ENCODE assay signal across 20 cellular contexts in genomic region chr10:113053091-113053490, GRCh38.
A peak's percentile ranks its signal among the peaks of the same experiment; 100 is the strongest.
DNase-seq lines count a peak whose midpoint lies in the region; ATAC-seq, FAIRE-seq and TF ChIP-seq lines count a peak whose summit lies in the region.
"Had no signal": no experiment of that assay in that cellular context is flagged by ENCODE, and none has a peak within 500 bp of the region (broad histone marks: within the 10 kb centered on the region; RNA-seq: fewer than 3 reads in every experiment).

No MANE protein-coding gene starts in this region.

- no peaks in the 10 kb centered on the region for H3K27me3 ChIP-seq in astrocyte (ENCODE audit: insufficient read depth, low read length)
- H3K27me3 ChIP-seq in left ventricle myocardium inferior (ENCODE audit: low read depth): no peaks in the 10 kb centered on the region
- H3K27me3 ChIP-seq in dorsolateral prefrontal cortex: no peaks in the 10 kb centered on the region

- H3K4me1 Mint-ChIP-seq in astrocyte (ENCODE audit: low read depth, unreplicated experiment): peaks cover 76% of the 10 kb centered on the region
- peaks cover 64% of the 10 kb centered on the region for H3K4me1 Mint-ChIP-seq in osteocyte (ENCODE audit: unreplicated experiment)

- DNase-seq in AG20443 (ENCODE audit: low spot score) (peak; percentile 46), astrocyte (ENCODE audit: low read depth) (no peak), left ventricle myocardium inferior (peak; percentile 42), osteocyte (ENCODE audit: extremely low spot score, unreplicated experiment) (no peak), superior temporal gyrus (ENCODE audit: extremely low spot score) (no peak), NCI-H226 (no peak), dorsolateral prefrontal cortex (no peak)
- DNase-seq: activated naive CD8-positive, alpha-beta T cell treated with anti-CD3 and anti-CD28 coated beads, Interleukin-2, amount 50 U/mL, for 24 hours; CD4-positive, alpha-beta memory T cell; immature natural killer cell; NCI-H2029 treated with DMSO at 0.1 percent for 48 hours; NCI-H524; nephron progenitor cell; SHP77 treated with DMSO at 0.1 percent for 48 hours; stimulated activated naive CD8-positive, alpha-beta T cell treated with anti-CD3 and anti-CD28 coated beads, Interleukin-15, Interleukin-2, amounts not matched to agents 100 U/mL and 50 U/mL, for 24 hours had no signal

- no peak for ATAC-seq in HG03378 (IDR thresholded peaks at IDR 0.05; ENCODE audit: unreplicated experiment)
- ATAC-seq: activated CD4-positive, CD25-positive, alpha-beta regulatory T cell treated with anti-CD3 and anti-CD28 coated beads, Interleukin-2, amount 50 U/mL, for 24 hours; activated naive CD8-positive, alpha-beta T cell treated with anti-CD3 and anti-CD28 coated beads, Interleukin-2, amount 50 U/mL, for 24 hours; stimulated activated naive CD8-positive, alpha-beta T cell treated with anti-CD3 and anti-CD28 coated beads, Interleukin-15, Interleukin-2, amounts not matched to agents 100 U/mL and 50 U/mL, for 24 hours had no signal

- no peak overlapping the region for H3K9ac ChIP-seq in astrocyte (ENCODE audit: low read length)

- H3K36me3 Mint-ChIP-seq in astrocyte (ENCODE audit: low read depth, unreplicated experiment) (peaks cover 24% of the 10 kb centered on the region), osteocyte (ENCODE audit: unreplicated experiment) (peaks cover 3% of the 10 kb centered on the region)
- H3K36me3 Mint-ChIP-seq: CD4-positive, alpha-beta memory T cell had no signal

- H3K4me3 Mint-ChIP-seq in astrocyte (ENCODE audit: unreplicated experiment) (peak overlapping the region; percentile 47), osteocyte (ENCODE audit: unreplicated experiment) (no peak overlapping the region)
- H3K4me3 Mint-ChIP-seq: activated naive CD8-positive, alpha-beta T cell treated with anti-CD3 and anti-CD28 coated beads, Interleukin-2, amount 50 U/mL, for 24 hours; immature natural killer cell; nephron progenitor cell had no signal

- H3K36me3 ChIP-seq in astrocyte (ENCODE audit: insufficient read depth, low read length): no peaks in the 10 kb centered on the region
- no peaks in the 10 kb centered on the region for H3K36me3 ChIP-seq in left ventricle myocardium inferior

- H3K4me3 ChIP-seq in astrocyte (ENCODE audit: insufficient read depth, low read depth, low read length) (no peak overlapping the region), left ventricle myocardium inferior (no peak overlapping the region), dorsolateral prefrontal cortex (no peak overlapping the region)

- peaks cover 3% of the 10 kb centered on the region for H4K20me1 ChIP-seq in astrocyte (ENCODE audit: insufficient read depth, low read length)

- H3K9me3 ChIP-seq in astrocyte (ENCODE audit: insufficient read depth, low read depth, low read length): no peaks in the 10 kb centered on the region
- no peaks in the 10 kb centered on the region for H3K9me3 ChIP-seq in left ventricle myocardium inferior (replicated peaks)

- H3K4me1 ChIP-seq in astrocyte (ENCODE audit: insufficient read depth, low read length): peaks cover 55% of the 10 kb centered on the region
- H3K4me1 ChIP-seq in left ventricle myocardium inferior: peaks cover 56% of the 10 kb centered on the region

- peak overlapping the region; percentile 95 for H3K27ac Mint-ChIP-seq in astrocyte (ENCODE audit: unreplicated experiment)
- peak overlapping the region; percentile 74 for H3K27ac Mint-ChIP-seq in osteocyte (ENCODE audit: unreplicated experiment)
- H3K27ac Mint-ChIP-seq: activated naive CD8-positive, alpha-beta T cell treated with anti-CD3 and anti-CD28 coated beads, Interleukin-2, amount 50 U/mL, for 24 hours; immature natural killer cell had no signal

- peak; percentile 26 for FAIRE-seq in astrocyte (lab: Jason Lieb, UNC)
- FAIRE-seq: endometrium, frontal cortex, urothelium cell line had no signal

- H3K4me2 ChIP-seq in astrocyte (ENCODE audit: low read length): no peak overlapping the region

- no peak for TF ChIP-seq CTCF in astrocyte (IDR thresholded peaks at IDR 0.05; ENCODE audit: insufficient read depth, low read depth, low read length)
- no peak for TF ChIP-seq CTCF in left ventricle myocardium inferior (IDR thresholded peaks at IDR 0.05; ENCODE audit: borderline replicate concordance)
- TF ChIP-seq CTCF in osteocyte (IDR thresholded peaks at IDR 0.05): no peak
- TF ChIP-seq CTCF in dorsolateral prefrontal cortex (IDR thresholded peaks at IDR 0.05 in 54 of 56, conservative IDR thresholded peaks at IDR 0.05 in 2 of 56; ENCODE audit: low read depth in 1 of 56, partially characterized antibody in 56 of 56): no peak

- H3K27ac ChIP-seq in astrocyte (ENCODE audit: low read depth, low read length) (no peak overlapping the region), left ventricle myocardium inferior (replicated peaks) (peak overlapping the region; percentile 73), dorsolateral prefrontal cortex (peak overlapping the region in 1 of 59 donors; percentile 24)

- peaks cover 67% of the 10 kb centered on the region for H3K79me2 ChIP-seq in astrocyte (ENCODE audit: insufficient read depth, low read length)

- intact Hi-C loops in left ventricle myocardium inferior (cut with micrococcal nuclease) (no loop called here), dorsolateral prefrontal cortex (cut with DNase I) (no loop called here)

- H3K27me3 Mint-ChIP-seq in astrocyte (ENCODE audit: low read depth, unreplicated experiment) (no peaks in the 10 kb centered on the region), osteocyte (ENCODE audit: unreplicated experiment) (no peaks in the 10 kb centered on the region)

- H2AFZ ChIP-seq in astrocyte (ENCODE audit: low read depth, low read length): no peak overlapping the region

- peaks cover 1% of the 10 kb centered on the region for H3K9me3 Mint-ChIP-seq in astrocyte (ENCODE audit: unreplicated experiment)
- H3K9me3 Mint-ChIP-seq in osteocyte (ENCODE audit: unreplicated experiment): no peaks in the 10 kb centered on the region
- H3K9me3 Mint-ChIP-seq: activated naive CD8-positive, alpha-beta T cell treated with anti-CD3 and anti-CD28 coated beads, Interleukin-2, amount 50 U/mL, for 24 hours; immature natural killer cell; nephron progenitor cell had no signal

Comparison
In these comparisons a context has a peak if more than half of its experiments do, and no peak if none do; other contexts are left out.
1. DNase-seq: peak in AG20443 (single experiment) and left ventricle myocardium inferior (single experiment); none in astrocyte (single experiment), osteocyte (single experiment), superior temporal gyrus (single experiment), NCI-H226 (single experiment) and dorsolateral prefrontal cortex (0 of 10).